ENCODE assay signal across 8 cellular contexts in genomic region chr5:131263648-131264452, GRCh38. TPM values are rescaled to one million over a fixed set of nuclear protein-coding genes. Genes with fewer than 3 reads are reported as not detected.
DNase-seq lines count a peak whose midpoint lies in the region; ATAC-seq lines count a peak whose summit lies in the region.

TSS of gene CDC42SE2 (plus strand) at chr5:131264053. CDS start at chr5:131359494, 95,441 bp downstream.

- H3K9me3 Mint-ChIP-seq in activated CD8-positive, alpha-beta T cell treated with anti-CD3 and anti-CD28 coated beads, Interleukin-2, amount 10 ng/mL, durations not matched to agents 7 days and 5 days (ENCODE audit: insufficient read depth): no peaks in the 10 kb centered on the region

- DNase-seq in C1 segment of cervical spinal cord (lab: John Stamatoyannopoulos, UW) (peak in 13 of 14 donors; percentile 49 to 91 (median 71)), GM19238 (ENCODE audit: insufficient read length, low spot score) (peak; percentile 68), NCI-H82 treated with DMSO at 0.1 percent for 48 hours (lab: John Stamatoyannopoulos, UW; ENCODE audit: unreplicated experiment) (peak; percentile 40), lung microvascular endothelial cell (ENCODE audit: low read depth in 2 of 2) (peak; percentile 90 to 94)
- peak; percentile 87 for DNase-seq in activated CD8-positive, alpha-beta T cell treated with anti-CD3 and anti-CD28 coated beads, Interleukin-2, amount 10 ng/mL, durations not matched to agents 7 days and 5 days
- DNase-seq in effector CD4-positive, alpha-beta T cell: peak; percentile 79
- peak; percentile 65 to 78 (median 69) for DNase-seq in stimulated activated CD4-positive, alpha-beta T cell treated with anti-CD3 and anti-CD28 coated beads, TNF-alpha, amount 100 ng/mL, for 48 hours (ENCODE audit: low read depth in 3 of 3)

- H3K4me1 Mint-ChIP-seq in activated CD8-positive, alpha-beta T cell treated with anti-CD3 and anti-CD28 coated beads, Interleukin-2, amount 10 ng/mL, durations not matched to agents 7 days and 5 days (ENCODE audit: low read depth): peaks cover 45% of the 10 kb centered on the region

- H3K27me3 Mint-ChIP-seq in activated CD8-positive, alpha-beta T cell treated with anti-CD3 and anti-CD28 coated beads, Interleukin-2, amount 10 ng/mL, durations not matched to agents 7 days and 5 days (ENCODE audit: low read depth): no peaks in the 10 kb centered on the region

- peak within 1 kb of the TSS; percentile 86 for H3K4me3 Mint-ChIP-seq in activated CD8-positive, alpha-beta T cell treated with anti-CD3 and anti-CD28 coated beads, Interleukin-2, amount 10 ng/mL, durations not matched to agents 7 days and 5 days

- ATAC-seq in HG03442 (IDR thresholded peaks at IDR 0.05; ENCODE audit: unreplicated experiment): peak; percentile 83
- peak; percentile 85 for ATAC-seq in activated CD8-positive, alpha-beta T cell treated with anti-CD3 and anti-CD28 coated beads, Interleukin-2, amount 10 ng/mL, durations not matched to agents 7 days and 5 days

- POLR2A ChIA-PET in activated CD8-positive, alpha-beta T cell treated with anti-CD3 and anti-CD28 coated beads, Interleukin-2, amount 10 ng/mL, durations not matched to agents 7 days and 5 days (lab: Charles Lee): interaction anchor here (0.7 to 8.8 kb wide), 31 partner anchors 10 to 269 kb away, joined by 3 to 194 read pairs (median 7); partner anchors contain the start of gene HINT1

- peak within 1 kb of the TSS; percentile 94 for H3K27ac Mint-ChIP-seq in activated CD8-positive, alpha-beta T cell treated with anti-CD3 and anti-CD28 coated beads, Interleukin-2, amount 10 ng/mL, durations not matched to agents 7 days and 5 days

- peaks cover 46% of the 10 kb centered on the region for H3K36me3 Mint-ChIP-seq in activated CD8-positive, alpha-beta T cell treated with anti-CD3 and anti-CD28 coated beads, Interleukin-2, amount 10 ng/mL, durations not matched to agents 7 days and 5 days (ENCODE audit: low read depth)

- CTCF ChIA-PET in activated CD8-positive, alpha-beta T cell treated with anti-CD3 and anti-CD28 coated beads, Interleukin-2, amount 10 ng/mL, durations not matched to agents 7 days and 5 days (lab: Charles Lee): interaction anchor here (0.7 to 6.7 kb wide), 16 partner anchors 10 to 160 kb away, joined by 3 to 67 read pairs (median 4); partner anchors contain the start of gene HINT1

RNA-seq across cellular contexts. Expression of gene CDC42SE2, which starts in this region (rescaled TPM):
- total RNA-seq in activated CD8-positive, alpha-beta T cell treated with anti-CD3 and anti-CD28 coated beads, Interleukin-2, amount 10 ng/mL, durations not matched to agents 7 days and 5 days: 100 to 1,000 TPM; 115 to 126 TPM
- 41.6 and 57.9 TPM in 2 replicates for total RNA-seq in lung microvascular endothelial cell

Comparison
In these comparisons a context has a peak if more than half of its experiments do, and no peak if none do; other contexts are left out.
1. Peak in every context shown above with its lines: DNase-seq and ATAC-seq.
2. DNase-seq: peak in every context shown above with its lines; median percentile 92 in lung microvascular endothelial cell; 87 in activated CD8-positive, alpha-beta T cell treated with anti-CD3 and anti-CD28 coated beads, Interleukin-2, amount 10 ng/mL, durations not matched to agents 7 days and 5 days; 79 in effector CD4-positive, alpha-beta T cell; 71 in C1 segment of cervical spinal cord; 69 in stimulated activated CD4-positive, alpha-beta T cell treated with anti-CD3 and anti-CD28 coated beads, TNF-alpha, amount 100 ng/mL, for 48 hours; 68 in GM19238; 40 in NCI-H82 treated with DMSO at 0.1 percent for 48 hours.